ENCODE assay signal across 8 cellular contexts in the genomic region with DNA sequence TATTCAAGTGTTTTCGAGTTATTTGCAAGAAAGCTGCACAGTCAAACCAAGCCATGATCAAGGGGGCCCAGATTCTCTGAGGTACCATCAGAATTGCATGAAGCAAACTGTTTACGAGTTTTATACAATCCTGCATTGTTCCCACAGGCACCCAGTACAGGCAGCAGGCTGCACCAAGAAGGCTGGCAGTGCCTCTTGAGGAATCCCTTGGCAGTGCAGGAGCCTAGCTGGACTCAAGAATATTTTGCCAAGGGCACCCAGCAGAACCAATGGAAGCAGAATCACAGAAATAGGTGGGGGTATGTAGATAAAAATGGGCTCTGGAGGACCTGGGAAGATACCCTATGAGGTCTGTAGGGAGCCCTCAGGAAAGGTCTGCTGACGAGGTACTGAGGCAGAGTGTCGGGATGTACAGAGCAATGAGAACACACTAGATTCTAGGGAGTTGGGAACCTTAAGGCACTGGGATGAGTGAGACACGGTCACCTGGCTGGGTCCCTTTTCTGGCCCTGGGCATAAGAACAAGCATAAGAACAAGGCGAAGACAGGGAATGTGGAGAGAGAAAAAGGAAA. TPM values are rescaled to one million over a fixed set of nuclear protein-coding genes. Genes with fewer than 3 reads are reported as not detected.
DNase-seq lines count a peak whose midpoint lies in the region; ATAC-seq and TF ChIP-seq lines count a peak whose summit lies in the region.
"Had no signal": no experiment of that assay in that cellular context is flagged by ENCODE, and none has a peak within 500 bp of the region (broad histone marks: within the 10 kb centered on the region; RNA-seq: fewer than 3 reads in every experiment).

No MANE protein-coding gene starts in this region.

- TF ChIP-seq POLR2A in prostate gland (IDR thresholded peaks at IDR 0.05), result no peak

- H3K4me3 Mint-ChIP-seq in activated T-cell treated with anti-CD3 and anti-CD28 coated beads, Interleukin-2, amount 50 U/mL, for 72 hours, result no peak overlapping the region
- no peak overlapping the region for H3K4me3 Mint-ChIP-seq in activated CD4-positive, alpha-beta T cell treated with anti-CD3 and anti-CD28 coated beads for 36 hours

- 68% methylated on average over 6 of the region's 6 CpGs for WGBS in prostate gland

- no peaks in the 10 kb centered on the region for H3K36me3 ChIP-seq in prostate gland

- H3K27ac ChIP-seq in prostate gland, result no peak overlapping the region

- H3K27me3 ChIP-seq in prostate gland (replicated peaks; ENCODE audit: insufficient read depth), result no peaks in the 10 kb centered on the region

- H3K9me3 ChIP-seq in prostate gland, result no peaks in the 10 kb centered on the region

- peak; percentile 15; the same call in 1 of the 2 replicates for TF ChIP-seq CTCF in GM12874 (IDR thresholded peaks at IDR 0.05; ENCODE audit: insufficient read depth, low read depth, low read length)
- peak in 3 of 4 experiments; percentile 10 to 57 (median 53) for TF ChIP-seq CTCF in prostate gland (IDR thresholded peaks at IDR 0.05)

- DNase-seq in NCI-H2227 treated with DMSO at 0.1 percent for 48 hours (lab: John Stamatoyannopoulos, UW) (peak; percentile 16), epidermal melanocyte (ENCODE audit: insufficient read length, low spot score) (peak; percentile 22), prostate gland (ENCODE audit: low spot score) (peak; percentile 12)
- DNase-seq in activated T-cell treated with anti-CD3 and anti-CD28 coated beads, Interleukin-2, amount 50 U/mL, for 72 hours, result no peak
- no peak for DNase-seq in activated CD4-positive, alpha-beta T cell treated with anti-CD3 and anti-CD28 coated beads for 36 hours
- DNase-seq: right cardiac atrium had no signal

- no peaks in the 10 kb centered on the region for H3K4me1 ChIP-seq in prostate gland (replicated peaks)

- peaks cover 63% of the 10 kb centered on the region for H3K27me3 Mint-ChIP-seq in activated T-cell treated with anti-CD3 and anti-CD28 coated beads, Interleukin-2, amount 50 U/mL, for 72 hours (ENCODE audit: low read depth)
- peaks cover 10% of the 10 kb centered on the region for H3K27me3 Mint-ChIP-seq in activated CD4-positive, alpha-beta T cell treated with anti-CD3 and anti-CD28 coated beads for 36 hours

- POLR2A ChIA-PET in activated CD4-positive, alpha-beta T cell treated with anti-CD3 and anti-CD28 coated beads for 36 hours (lab: Charles Lee), result interaction anchor here (0.6 kb wide), 1 partner anchor 241 kb away, joined by 4 read pairs; no protein-coding TSS in a partner anchor

- H3K4me1 Mint-ChIP-seq in activated T-cell treated with anti-CD3 and anti-CD28 coated beads, Interleukin-2, amount 50 U/mL, for 72 hours (ENCODE audit: low read depth), result no peaks in the 10 kb centered on the region
- H3K4me1 Mint-ChIP-seq in activated CD4-positive, alpha-beta T cell treated with anti-CD3 and anti-CD28 coated beads for 36 hours, result no peaks in the 10 kb centered on the region

- no peak overlapping the region for H3K4me3 ChIP-seq in prostate gland

- no peaks in the 10 kb centered on the region for H3K9me3 Mint-ChIP-seq in activated T-cell treated with anti-CD3 and anti-CD28 coated beads, Interleukin-2, amount 50 U/mL, for 72 hours
- H3K9me3 Mint-ChIP-seq in activated CD4-positive, alpha-beta T cell treated with anti-CD3 and anti-CD28 coated beads for 36 hours (ENCODE audit: low read depth), result no peaks in the 10 kb centered on the region

- intact Hi-C loops in prostate gland (cut with DNase I), result loop anchor here (10.0 kb wide), 1 partner anchor 79 kb away; no protein-coding TSS in a partner anchor
- intact Hi-C loops in activated CD4-positive, alpha-beta T cell treated with anti-CD3 and anti-CD28 coated beads for 36 hours (cut with DNase I, micrococcal nuclease), result loop anchor here in 1 of 2 experiments (1.0 to 2.0 kb wide), 2 partner anchors 63 to 241 kb away; a partner anchor contains a TSS

- no peak for ATAC-seq in activated T-cell treated with anti-CD3 and anti-CD28 coated beads, Interleukin-2, amount 50 U/mL, for 72 hours (replicated peaks in 1 of 2)
- ATAC-seq in HG03280 (IDR thresholded peaks at IDR 0.05; ENCODE audit: unreplicated experiment), result no peak
- ATAC-seq in activated CD4-positive, alpha-beta T cell treated with anti-CD3 and anti-CD28 coated beads for 36 hours, result no peak

- CTCF ChIA-PET in activated CD4-positive, alpha-beta T cell treated with anti-CD3 and anti-CD28 coated beads for 36 hours (lab: Charles Lee), result interaction anchor here (0.6 to 1.2 kb wide), 2 partner anchors 32 to 67 kb away, joined by 3 read pairs; no protein-coding TSS in a partner anchor

- H3K36me3 Mint-ChIP-seq in activated T-cell treated with anti-CD3 and anti-CD28 coated beads, Interleukin-2, amount 50 U/mL, for 72 hours (ENCODE audit: insufficient read depth in 2 of 2), result no peaks in the 10 kb centered on the region
- no peaks in the 10 kb centered on the region for H3K36me3 Mint-ChIP-seq in activated CD4-positive, alpha-beta T cell treated with anti-CD3 and anti-CD28 coated beads for 36 hours (ENCODE audit: low read depth)

- H3K27ac Mint-ChIP-seq in activated T-cell treated with anti-CD3 and anti-CD28 coated beads, Interleukin-2, amount 50 U/mL, for 72 hours, result no peak overlapping the region
- no peak overlapping the region for H3K27ac Mint-ChIP-seq in activated CD4-positive, alpha-beta T cell treated with anti-CD3 and anti-CD28 coated beads for 36 hours

RNA-seq across cellular contexts. Expression of a gene that starts 2.5 kb away (rescaled TPM):
- total RNA-seq in prostate gland, result 10 to 100 TPM in 1 of 2 donors, 1 to 10 TPM in 1; 2.9 to 77.5 TPM
- not detected for total RNA-seq in activated T-cell treated with anti-CD3 and anti-CD28 coated beads, Interleukin-2, amount 50 U/mL, for 72 hours
- total RNA-seq in activated CD4-positive, alpha-beta T cell treated with anti-CD3 and anti-CD28 coated beads for 36 hours, result not detected

RNA-seq across cellular contexts. Expression of a gene that starts 57.9 kb away (rescaled TPM):
- total RNA-seq in prostate gland, result 1 to 10 TPM; 2.8 to 4.5 TPM
- under 1 TPM; 0.88 to 0.96 TPM for total RNA-seq in activated T-cell treated with anti-CD3 and anti-CD28 coated beads, Interleukin-2, amount 50 U/mL, for 72 hours
- under 1 TPM; 0.37 to 0.48 TPM for total RNA-seq in activated CD4-positive, alpha-beta T cell treated with anti-CD3 and anti-CD28 coated beads for 36 hours

Comparison
In these comparisons a context has a peak if more than half of its experiments do, and no peak if none do; other contexts are left out.
1. DNase-seq: peak in NCI-H2227 treated with DMSO at 0.1 percent for 48 hours (single experiment), epidermal melanocyte (single experiment) and prostate gland (single experiment); none in activated T-cell treated with anti-CD3 and anti-CD28 coated beads, Interleukin-2, amount 50 U/mL, for 72 hours (0 of 2) and activated CD4-positive, alpha-beta T cell treated with anti-CD3 and anti-CD28 coated beads for 36 hours (single experiment).